10 cellular contexts compared by ENCODE assay signal in the genomic region with DNA sequence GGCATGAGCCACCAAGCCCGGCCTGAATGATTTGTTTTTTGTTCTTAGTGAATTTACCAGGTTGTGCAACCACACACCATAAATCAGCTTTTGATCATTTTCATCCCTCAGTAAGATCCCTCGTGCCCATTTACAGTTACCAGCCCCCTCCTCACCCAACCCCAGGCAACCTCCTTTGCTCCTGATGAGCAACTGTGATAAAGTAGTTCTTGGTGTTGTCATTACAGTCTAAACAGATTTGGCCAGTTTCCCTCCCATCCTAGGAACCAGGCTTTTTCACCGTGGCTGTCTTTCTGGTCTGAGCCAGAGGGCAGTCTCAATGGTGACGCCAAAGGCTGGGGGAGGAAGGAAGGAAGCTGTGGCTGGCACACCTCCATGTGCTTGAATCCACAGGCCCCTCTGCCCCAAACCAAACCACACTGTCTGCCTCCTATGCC.
DNase-seq lines count a peak whose midpoint lies in the region; ATAC-seq, FAIRE-seq and TF ChIP-seq lines count a peak whose summit lies in the region.
"Had no signal": no experiment of that assay in that cellular context is flagged by ENCODE, and none has a peak within 500 bp of the region (broad histone marks: within the 10 kb centered on the region; RNA-seq: fewer than 3 reads in every experiment).

No MANE protein-coding gene starts in this region.

- no peak overlapping the region for H3K4me2 ChIP-seq in K562 (ENCODE audit: insufficient read depth, low read length)

- DNase-seq in EH (ENCODE audit: low read depth) (peak; percentile 81), RCC 7860 (ENCODE audit: low spot score) (peak; percentile 64), K562 (ENCODE audit: extremely low read depth in 1 of 4, low spot score in 3 of 4) (no peak), dedifferentiated amniotic fluid mesenchymal stem cell (ENCODE audit: extremely low spot score) (no peak), NCI-H524 (lab: John Stamatoyannopoulos, UW) (no peak)
- DNase-seq in natural killer cell treated with Interleukin-12 subunit alpha and Interleukin-12 subunit beta and Interleukin-15 and Interleukin-18, amount 100 ng/mL, for 72 hours (ENCODE audit: low spot score), result peak; percentile 72
- DNase-seq: NCI-H1930 had no signal

- H3K27ac Mint-ChIP-seq in natural killer cell treated with Interleukin-12 subunit alpha and Interleukin-12 subunit beta and Interleukin-15 and Interleukin-18, amount 100 ng/mL, for 72 hours, result peak overlapping the region; percentile 66 to 81

- peaks cover 7% of the 10 kb centered on the region for H3K36me3 Mint-ChIP-seq in natural killer cell treated with Interleukin-12 subunit alpha and Interleukin-12 subunit beta and Interleukin-15 and Interleukin-18, amount 100 ng/mL, for 72 hours

- WGBS in K562 (ENCODE audit: insufficient coverage, low coverage, missing lambda C conversion rate), result 24% methylated on average over 3 of the region's 4 CpGs

- no peaks in the 10 kb centered on the region for H3K9me3 ChIP-seq in K562 (replicated peaks; ENCODE audit: control insufficient read depth, insufficient read depth, low read depth, low read length)

- ATAC-seq in K562, result no peak; the same call in 2 of the 3 replicates
- ATAC-seq in natural killer cell treated with Interleukin-12 subunit alpha and Interleukin-12 subunit beta and Interleukin-15 and Interleukin-18, amount 100 ng/mL, for 72 hours, result peak; percentile 74 to 75
- ATAC-seq in HG03354 (IDR thresholded peaks at IDR 0.05; ENCODE audit: poor library complexity, severe bottlenecking, unreplicated experiment), result no peak
- no peak for ATAC-seq in HG02610 (IDR thresholded peaks at IDR 0.05; ENCODE audit: unreplicated experiment)

- no peak for TF ChIP-seq CTCF in K562 (IDR thresholded peaks at IDR 0.05 in 2 of 3, conservative IDR thresholded peaks at IDR 0.05 in 1 of 3; ENCODE audit: insufficient read depth in 2 of 3, low read depth in 1 of 3, low read length in 3 of 3)

- no peak for TF ChIP-seq RAD21 in K562 (CRISPR knock-in tag; conservative IDR thresholded peaks at IDR 0.05 in 1 of 2, IDR thresholded peaks at IDR 0.05 in 1 of 2)

- no peaks in the 10 kb centered on the region for H3K27me3 Mint-ChIP-seq in natural killer cell treated with Interleukin-12 subunit alpha and Interleukin-12 subunit beta and Interleukin-15 and Interleukin-18, amount 100 ng/mL, for 72 hours

- no peak for TF ChIP-seq POLR2A in K562 (conservative IDR thresholded peaks at IDR 0.05)

- TF ChIP-seq EP300 in K562 (IDR thresholded peaks at IDR 0.05; ENCODE audit: low read length), result peak; percentile 10; the same call in 1 of the 2 replicates

- H3K36me3 ChIP-seq in K562 (ENCODE audit: control insufficient read depth, insufficient read depth, low read length), result no peaks in the 10 kb centered on the region

- H3K4me3 Mint-ChIP-seq in natural killer cell treated with Interleukin-12 subunit alpha and Interleukin-12 subunit beta and Interleukin-15 and Interleukin-18, amount 100 ng/mL, for 72 hours, result peak overlapping the region; percentile 54
- H3K4me3 Mint-ChIP-seq: neural crest cell had no signal

- FAIRE-seq in RCC 7860 (lab: Jason Lieb, UNC) (peak; percentile 73), K562 (lab: Jason Lieb, UNC) (no peak)

- peaks cover 0 to 19% of the 10 kb centered on the region in 2 experiments; a peak in 4 of 5 replicates for H3K4me1 ChIP-seq in K562 (replicated peaks in 1 of 2; ENCODE audit: control insufficient read depth in 2 of 2, insufficient read depth in 2 of 2, low read length in 2 of 2)

- intact Hi-C loops in K562 (cut with micrococcal nuclease), result no loop called here

- H3K27ac ChIP-seq in K562 (ENCODE audit: extremely low read depth, low read depth, low read length), result no peak overlapping the region

- in situ Hi-C loops in K562 (cut with MboI), result no loop called here

- POLR2A ChIA-PET in K562 (lab: Yijun Ruan, JAX), result no interaction called here

- H3K4me1 Mint-ChIP-seq in natural killer cell treated with Interleukin-12 subunit alpha and Interleukin-12 subunit beta and Interleukin-15 and Interleukin-18, amount 100 ng/mL, for 72 hours (ENCODE audit: low read depth in 2 of 2), result peaks cover 16 to 23% of the 10 kb centered on the region in 2 donors
- H3K4me1 Mint-ChIP-seq: neural crest cell had no signal

- H3K4me3 ChIP-seq in K562, result no peak overlapping the region

- peak overlapping the region; percentile 32; the same call in 1 of the 2 replicates for H2AFZ ChIP-seq in K562 (ENCODE audit: low read depth, low read length)

- H3K27me3 ChIP-seq in K562 (ENCODE audit: control insufficient read depth in 2 of 2, insufficient read depth in 2 of 2, low read length in 2 of 2), result no peaks in the 10 kb centered on the region

- CTCF ChIA-PET in K562 (lab: Yijun Ruan, JAX; ENCODE audit: low intra/inter-chr PET ratio), result no interaction called here

- H4K20me1 ChIP-seq in K562 (replicated peaks; ENCODE audit: control insufficient read depth, insufficient read depth, low read length), result no peaks in the 10 kb centered on the region

- BruUV-seq in K562 (replicated peaks; lab: Mats Ljungman, UMichigan), result no TSS peak

- H3K9ac ChIP-seq in K562 (ENCODE audit: insufficient read depth in 1 of 2, low read depth in 2 of 2, low read length in 2 of 2), result peak overlapping the region in 1 of 2 experiments; percentile 56; a peak in 1 of 4 replicates

- no peaks in the 10 kb centered on the region for H3K9me1 ChIP-seq in K562 (ENCODE audit: control insufficient read depth, insufficient read depth, low read length)

- no peaks in the 10 kb centered on the region for H3K79me2 ChIP-seq in K562 (ENCODE audit: control insufficient read depth, insufficient read depth, low read length)

- H3K9me3 Mint-ChIP-seq in natural killer cell treated with Interleukin-12 subunit alpha and Interleukin-12 subunit beta and Interleukin-15 and Interleukin-18, amount 100 ng/mL, for 72 hours, result peaks cover 6% of the 10 kb centered on the region
- H3K9me3 Mint-ChIP-seq: neural crest cell had no signal

TF ChIP-seq in K562, 482 proteins besides CTCF, POLR2A, EP300 and RAD21:
- TF ChIP-seq RCOR1 (IDR thresholded peaks at IDR 0.05; ENCODE audit: borderline replicate concordance in 1 of 2, low read depth in 2 of 2, low read length in 2 of 2) (0 out of 4 replicates have a peak, but pooled peaks of 1 of the 2 experiments have one; percentile 34), ZBTB17 (CRISPR knock-in tag; IDR thresholded peaks at IDR 0.05) (0 out of 2 replicates have a peak, but pooled peaks have one; percentile 27), CTBP1 (IDR thresholded peaks at IDR 0.05; ENCODE audit: borderline replicate concordance) (peak; percentile 32; the same call in 1 of the 2 replicates), ZKSCAN8 (CRISPR knock-in tag; IDR thresholded peaks at IDR 0.05) (no peak), CEBPB (tag; IDR thresholded peaks at IDR 0.05) (peak; percentile 50; the same call in 1 of the 2 replicates), CEBPG (CRISPR knock-in tag; IDR thresholded peaks at IDR 0.05) (no peak), CEBPG (tag; conservative IDR thresholded peaks at IDR 0.05 in 1 of 2, IDR thresholded peaks at IDR 0.05 in 1 of 2) (peak; percentile 30 to 81; a peak in 3 of 4 replicates), KDM4B (IDR thresholded peaks at IDR 0.05; ENCODE audit: borderline replicate concordance in 2 of 2, low read depth in 1 of 2) (no peak), L3MBTL2 (IDR thresholded peaks at IDR 0.05) (0 out of 2 replicates have a peak, but pooled peaks have one; percentile 40), MEIS2 (IDR thresholded peaks at IDR 0.05; ENCODE audit: partially characterized antibody) (peak; percentile 58), PRPF4 (IDR thresholded peaks at IDR 0.05; ENCODE audit: insufficient read depth, low read depth, low read length, poor library complexity, severe bottlenecking) (no peak), VEZF1 (CRISPR knock-in tag; IDR thresholded peaks at IDR 0.05) (peak; percentile 34; the same call in 1 of the 2 replicates), MAZ (CRISPR knock-in tag; conservative IDR thresholded peaks at IDR 0.05 in 1 of 2, IDR thresholded peaks at IDR 0.05 in 1 of 2) (0 out of 4 replicates have a peak, but pooled peaks of 1 of the 2 experiments have one; percentile 15), ATF1 (CRISPR knock-in tag; IDR thresholded peaks at IDR 0.05) (no peak), ATF1 (tag; IDR thresholded peaks at IDR 0.05) (peak; percentile 33; the same call in 1 of the 2 replicates)
TF ChIP-seq in K562: peak in this region for 10.

Comparison
In these comparisons a context has a peak if more than half of its experiments do, and no peak if none do; other contexts are left out.
1. DNase-seq: peak in EH (single experiment), RCC 7860 (single experiment) and natural killer cell treated with Interleukin-12 subunit alpha and Interleukin-12 subunit beta and Interleukin-15 and Interleukin-18, amount 100 ng/mL, for 72 hours (single experiment); none in K562 (0 of 4), dedifferentiated amniotic fluid mesenchymal stem cell (single experiment) and NCI-H524 (0 of 2).
2. ATAC-seq: peak in natural killer cell treated with Interleukin-12 subunit alpha and Interleukin-12 subunit beta and Interleukin-15 and Interleukin-18, amount 100 ng/mL, for 72 hours (2 of 2); none in K562 (single experiment), HG03354 (single experiment) and HG02610 (single experiment).